ENCODE assay signal across 25 cellular contexts in the genomic region with DNA sequence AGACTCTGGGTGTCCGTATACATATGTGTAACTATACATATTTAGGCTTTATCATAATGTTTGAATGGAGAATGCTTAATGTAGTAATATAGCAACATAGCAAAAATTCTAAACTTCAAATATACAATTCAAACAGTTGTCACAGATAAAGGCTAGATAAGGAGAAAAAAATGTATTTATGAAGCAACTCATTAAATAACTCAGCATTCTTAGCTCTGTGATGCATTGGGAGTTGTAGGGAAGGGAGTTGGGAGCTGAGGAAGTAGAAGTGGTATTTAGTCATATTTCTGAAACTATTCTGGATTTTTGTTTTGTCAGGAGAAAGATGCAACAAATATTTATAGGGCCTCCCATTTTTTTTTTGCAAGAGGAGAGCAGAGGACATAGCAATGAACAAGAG.
DNase-seq lines count a peak whose midpoint lies in the region; ATAC-seq, FAIRE-seq and TF ChIP-seq lines count a peak whose summit lies in the region.
"Had no signal": no experiment of that assay in that cellular context is flagged by ENCODE, and none has a peak within 500 bp of the region (broad histone marks: within the 10 kb centered on the region; RNA-seq: fewer than 3 reads in every experiment).

No MANE protein-coding gene starts in this region.

- H3K27ac ChIP-seq in A549: peak overlapping the region; percentile 69 to 86; a peak in 4 of 6 replicates
- H3K27ac ChIP-seq in thyroid gland: no peak overlapping the region
- H3K27ac ChIP-seq: 22Rv1, RWPE1 had no signal

- H3K9me3 Mint-ChIP-seq in HFFc6: peaks cover 6% of the 10 kb centered on the region
- peaks cover 7% of the 10 kb centered on the region for H3K9me3 Mint-ChIP-seq in mesothelial cell of epicardium

- DNase-seq in A549 (ENCODE audit: low read depth in 1 of 2, low spot score in 1 of 2): no peak
- DNase-seq in HFFc6: peak; percentile 28
- peak; percentile 89 for DNase-seq in amniotic epithelial cell (ENCODE audit: low read depth)
- no peak for DNase-seq in mesothelial cell of epicardium (ENCODE audit: low spot score in 2 of 2, unreplicated experiment in 2 of 2)
- no peak for DNase-seq in HuH-7 (ENCODE audit: low spot score)
- no peak for DNase-seq in posterior cingulate gyrus
- DNase-seq in thyroid gland: no peak
- DNase-seq: ACHN, Calu3, Kasumi-1, NCI-H1092 treated with DMSO at 0.1 percent for 48 hours, NCI-H1436 treated with DMSO at 0.1 percent for 48 hours, NCI-H1930, NCI-H2107, NCI-H446 treated with DMSO at 0.1 percent for 48 hours, NCI-H526 treated with DMSO at 0.1 percent for 48 hours, SHP77 had no signal

- TF ChIP-seq CTCF in A549 (IDR thresholded peaks at IDR 0.05) (no peak), HFFc6 (IDR thresholded peaks at IDR 0.05) (no peak), mesothelial cell of epicardium (IDR thresholded peaks at IDR 0.05; ENCODE audit: unreplicated experiment) (no peak), thyroid gland (IDR thresholded peaks at IDR 0.05) (no peak)

- H3K4me3 Mint-ChIP-seq in HFFc6 (no peak overlapping the region), mesothelial cell of epicardium (no peak overlapping the region)

- peaks cover 85% of the 10 kb centered on the region for H3K4me1 Mint-ChIP-seq in HFFc6 (ENCODE audit: low read depth)
- peaks cover 78% of the 10 kb centered on the region for H3K4me1 Mint-ChIP-seq in mesothelial cell of epicardium

- H3K27ac Mint-ChIP-seq in HFFc6 (peak overlapping the region; percentile 27; the same call in 1 of the 2 replicates), mesothelial cell of epicardium (peak overlapping the region; percentile 87)

- no peaks in the 10 kb centered on the region for H3K27me3 ChIP-seq in thyroid gland

- 64% methylated on average over 1 of the region's 1 CpG for WGBS in A549 (ENCODE audit: missing lambda C conversion rate)
- 92 to 95% methylated on average over 1 of the region's 1 CpG for WGBS in thyroid gland, 2 donors

- H3K27me3 Mint-ChIP-seq in HFFc6 (ENCODE audit: insufficient read depth): peaks cover 1% of the 10 kb centered on the region; the same call in 1 of the 2 replicates
- H3K27me3 Mint-ChIP-seq in mesothelial cell of epicardium (ENCODE audit: low read depth): no peaks in the 10 kb centered on the region

- no peaks in the 10 kb centered on the region for H3K36me3 ChIP-seq in thyroid gland

- TF ChIP-seq POLR2A in A549 (IDR thresholded peaks at IDR 0.05; ENCODE audit: low read length) (no peak), thyroid gland (IDR thresholded peaks at IDR 0.05) (no peak)

- H3K9me3 ChIP-seq in A549 (no peaks in the 10 kb centered on the region), thyroid gland (no peaks in the 10 kb centered on the region)

- POLR2A ChIA-PET in A549 (lab: Yijun Ruan, JAX): no interaction called here

- TF ChIP-seq EP300 in A549 (IDR thresholded peaks at IDR 0.05): no peak

- no peak overlapping the region for H3K4me3 ChIP-seq in A549
- H3K4me3 ChIP-seq in thyroid gland (replicated peaks in 1 of 3): no peak overlapping the region
- H3K4me3 ChIP-seq: GM12878, K562 had no signal

- no peak for TF ChIP-seq RAD21 in A549 (conservative IDR thresholded peaks at IDR 0.05 in 1 of 2, IDR thresholded peaks at IDR 0.05 in 1 of 2)

- no peak overlapping the region; the same call in 2 of the 3 replicates for H3K4me2 ChIP-seq in A549

- CTCF ChIA-PET in A549 (lab: Yijun Ruan, JAX): interaction anchor here (2.3 kb wide), 1 partner anchor 31 kb away, joined by 7 read pairs; no protein-coding TSS in a partner anchor

- FAIRE-seq in A549 (lab: Jason Lieb, UNC): peak; percentile 49
- FAIRE-seq: G401.6, GM12878, H1, K562 had no signal

- intact Hi-C loops in posterior cingulate gyrus (cut with DNase I): no loop called here
- intact Hi-C loops in thyroid gland (cut with DNase I): no loop called here

- ATAC-seq in A549: peak in 1 of 2 experiments; percentile 22; a peak in 1 of 6 replicates
- no peak for ATAC-seq in GM21737 (IDR thresholded peaks at IDR 0.05; ENCODE audit: unreplicated experiment)
- ATAC-seq: GM12878, K562, Panc1 had no signal

- H3K36me3 Mint-ChIP-seq in HFFc6 (ENCODE audit: low read depth): peaks cover 21% of the 10 kb centered on the region
- peaks cover 24% of the 10 kb centered on the region for H3K36me3 Mint-ChIP-seq in mesothelial cell of epicardium

- H3K4me1 ChIP-seq in A549 (peaks cover 74% of the 10 kb centered on the region), thyroid gland (peaks cover 24 to 38% of the 10 kb centered on the region in 2 donors)

TF ChIP-seq in A549, 52 proteins besides CTCF, POLR2A, EP300 and RAD21:
- TF ChIP-seq GATA3 (IDR thresholded peaks at IDR 0.05; ENCODE audit: borderline replicate concordance) (peak; percentile 60; the same call in 1 of the 2 replicates), KDM5A (IDR thresholded peaks at IDR 0.05) (no peak)

Comparison
In these comparisons a context has a peak if more than half of its experiments do, and no peak if none do; other contexts are left out.
1. DNase-seq: peak in HFFc6 (single experiment) and amniotic epithelial cell (single experiment); none in A549 (0 of 2), mesothelial cell of epicardium (0 of 2), HuH-7 (single experiment), posterior cingulate gyrus (0 of 10) and thyroid gland (0 of 2).
2. H3K27ac ChIP-seq: peak in A549 (2 of 2); none in thyroid gland (0 of 3).